ENCODE assay signal across 2 cellular contexts in the genomic region with DNA sequence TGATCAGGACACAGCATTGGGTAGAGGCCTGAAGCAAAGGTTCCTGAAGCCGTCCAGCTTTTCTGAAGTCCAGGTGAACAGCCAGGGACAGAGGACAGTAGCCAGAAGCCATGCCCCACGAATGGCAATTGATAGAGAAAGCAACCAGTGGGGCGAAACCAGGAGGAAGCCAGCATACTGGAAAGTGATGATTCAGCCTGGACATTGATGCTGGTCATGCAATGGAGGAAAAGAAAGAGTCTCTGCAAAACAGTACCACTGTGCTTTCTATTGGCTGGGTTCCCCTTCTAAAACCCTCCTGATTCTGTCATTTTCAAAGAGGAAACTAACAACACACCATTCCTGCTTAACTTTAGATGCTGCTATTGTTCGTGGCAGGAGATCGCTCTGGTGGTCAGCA.
TF ChIP-seq lines count a peak whose summit lies in the region.

No MANE protein-coding gene starts in this region.

TF ChIP-seq in liver, 16 proteins besides CTCF, POLR2A, EP300 and RAD21 (continued from another document):
- TF ChIP-seq ZBTB33 (IDR thresholded peaks at IDR 0.05) (no peak), GABPA (IDR thresholded peaks at IDR 0.05 in 1 of 2, conservative IDR thresholded peaks at IDR 0.05 in 1 of 2) (no peak), ATF3 (IDR thresholded peaks at IDR 0.05) (no peak), YY1 (IDR thresholded peaks at IDR 0.05) (no peak), NR2F2 (IDR thresholded peaks at IDR 0.05) (no peak), HNF4A (conservative IDR thresholded peaks at IDR 0.05) (no peak), SP1 (IDR thresholded peaks at IDR 0.05) (no peak), REST (IDR thresholded peaks at IDR 0.05) (no peak), FOXA1 (IDR thresholded peaks at IDR 0.05) (no peak)

TF ChIP-seq in HepG2, 621 proteins besides CTCF, POLR2A, EP300 and RAD21 (continued from another document):
- no peak for TF ChIP-seq IKZF5 (CRISPR knock-in tag; IDR thresholded peaks at IDR 0.05)
- TF ChIP-seq DR1 (CRISPR knock-in tag; IDR thresholded peaks at IDR 0.05) = no peak
- no peak for TF ChIP-seq TBX2 (CRISPR knock-in tag; IDR thresholded peaks at IDR 0.05; ENCODE audit: borderline replicate concordance)
- TF ChIP-seq ATAD3A (CRISPR knock-in tag; IDR thresholded peaks at IDR 0.05) = no peak
- TF ChIP-seq SIN3A (IDR thresholded peaks at IDR 0.05; ENCODE audit: borderline replicate concordance, low read depth, low read length) = no peak
- no peak for TF ChIP-seq ZNF816 (CRISPR knock-in tag; IDR thresholded peaks at IDR 0.05; ENCODE audit: borderline replicate concordance)
- no peak for TF ChIP-seq ZNF569 (CRISPR knock-in tag; IDR thresholded peaks at IDR 0.05; ENCODE audit: borderline replicate concordance)
- no peak for TF ChIP-seq TFDP2 (CRISPR knock-in tag; IDR thresholded peaks at IDR 0.05)
- TF ChIP-seq NFE2L1 (CRISPR knock-in tag; IDR thresholded peaks at IDR 0.05; ENCODE audit: borderline replicate concordance) = no peak
TF ChIP-seq in HepG2: peak in this region for 0.
